In the genomic region with DNA sequence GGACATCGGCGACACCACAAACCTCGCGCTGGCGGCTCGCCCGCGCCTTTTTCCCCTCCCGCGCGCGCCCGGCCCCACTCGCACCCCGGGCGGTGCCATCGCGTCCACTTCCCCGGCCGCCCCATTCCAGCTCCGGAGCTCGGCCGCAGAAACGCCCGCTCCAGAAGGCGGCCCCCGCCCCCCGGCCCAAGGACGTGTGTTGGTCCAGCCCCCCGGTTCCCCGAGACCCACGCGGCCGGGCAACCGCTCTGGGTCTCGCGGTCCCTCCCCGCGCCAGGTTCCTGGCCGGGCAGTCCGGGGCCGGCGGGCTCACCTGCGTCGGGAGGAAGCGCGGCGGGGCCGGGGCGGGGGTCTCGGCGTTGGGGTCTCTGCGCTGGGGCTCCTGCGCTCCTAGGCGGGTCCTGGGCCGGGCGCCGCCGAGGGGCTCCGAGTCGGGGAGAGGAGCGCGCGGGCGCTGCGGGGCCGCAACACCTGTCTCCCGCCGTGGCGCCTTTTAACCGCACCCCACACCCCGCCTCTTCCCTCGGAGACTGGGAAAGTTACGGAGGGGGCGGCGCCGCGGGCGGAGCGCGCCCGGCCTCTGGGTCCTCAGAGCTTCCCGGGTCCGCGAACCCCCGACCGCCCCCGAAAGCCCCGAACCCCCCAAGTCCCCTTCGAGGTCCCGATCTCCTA, we compare ENCODE assay signal across 8 cellular contexts. TPM values are rescaled to one million over a fixed set of nuclear protein-coding genes. Genes with fewer than 3 reads are reported as not detected.
DNase-seq lines count a peak whose midpoint lies in the region; ATAC-seq, FAIRE-seq and TF ChIP-seq lines count a peak whose summit lies in the region.

A gene (minus strand): TSS at position 469 of the 672 bp plus-strand sequence. CDS start 3,357 bp downstream, outside the sequence.

- H3K27me3 ChIP-seq in HepG2 (ENCODE audit: control insufficient read depth in 1 of 2, insufficient read depth in 2 of 2, low read length in 2 of 2) (peaks cover 4 to 61% of the 10 kb centered on the region in 2 experiments), thyroid gland (no peaks in the 10 kb centered on the region)

- in situ Hi-C loops in astrocyte of the cerebellum (cut with HindIII; ENCODE audit: low sequenced_read_pairs) = loop anchor here (25.0 kb wide), 2 partner anchors 520 to 645 kb away; a partner anchor contains a TSS
- in situ Hi-C loops in HepG2 (cut with HindIII; ENCODE audit: extremely low pct_ligation_motif_present, low pct_unique_long_range_greater_than_20kb) = loop anchor here (10.0 kb wide), 1 partner anchor 102 kb away; no protein-coding TSS in a partner anchor

- POLR2A ChIA-PET in activated CD8-positive, alpha-beta memory T cell treated with anti-CD3 and anti-CD28 coated beads for 36 hours (lab: Charles Lee) = no interaction called here
- POLR2A ChIA-PET in HepG2 (lab: Yijun Ruan, JAX) = no interaction called here

- no peak for TF ChIP-seq POLR2A in HepG2 (IDR thresholded peaks at IDR 0.05; ENCODE audit: insufficient read depth in 1 of 2, low read depth in 2 of 2, low read length in 2 of 2)
- TF ChIP-seq POLR2A in thyroid gland (IDR thresholded peaks at IDR 0.05) = peak in 1 of 2 donors; percentile 12

- TF ChIP-seq CTCF in astrocyte of the cerebellum (IDR thresholded peaks at IDR 0.05; ENCODE audit: low read depth, low read length, missing control alignments) (no peak), HepG2 (CRISPR knock-in tag; IDR thresholded peaks at IDR 0.05) (no peak), thyroid gland (IDR thresholded peaks at IDR 0.05) (no peak)

- H3K4me1 ChIP-seq in HepG2 (ENCODE audit: insufficient read depth, low read length) (peaks cover 36% of the 10 kb centered on the region), thyroid gland (peaks cover 5 to 22% of the 10 kb centered on the region in 2 donors)

- no peaks in the 10 kb centered on the region; the same call in 1 of the 2 replicates for H4K20me1 ChIP-seq in HepG2 (ENCODE audit: insufficient read depth, low read length)

- 1% methylated on average over 16 of the region's 91 CpGs for WGBS in HepG2 (ENCODE audit: low lambda C conversion rate)
- 0% methylated on average over 24 of the region's 91 CpGs; no CpG with 5 or more reads in 1 of the 2 donors for WGBS in thyroid gland, 2 donors

- intact Hi-C loops in HepG2 (cut with micrococcal nuclease; ENCODE audit: unreplicated experiment) = no loop called here
- intact Hi-C loops in thyroid gland (cut with DNase I) = loop anchor here (5.0 kb wide), 1 partner anchor 290 kb away; no protein-coding TSS in a partner anchor

- H3K36me3 ChIP-seq in HepG2 (replicated peaks in 1 of 2; ENCODE audit: control insufficient read depth in 1 of 2, insufficient read depth in 2 of 2, low read length in 2 of 2) (no peaks in the 10 kb centered on the region), thyroid gland (no peaks in the 10 kb centered on the region)

- FAIRE-seq in HepG2 (lab: Jason Lieb, UNC) = no peak

- H3K27ac ChIP-seq in HepG2 (ENCODE audit: extremely low read length, insufficient read depth, low read length) (no peak within 1 kb of the TSS), thyroid gland (no peak within 1 kb of the TSS)

- CTCF ChIA-PET in activated CD8-positive, alpha-beta memory T cell treated with anti-CD3 and anti-CD28 coated beads for 36 hours (lab: Charles Lee) = interaction anchor here (1.0 kb wide), 1 partner anchor 221 kb away, joined by 3 read pairs; no protein-coding TSS in a partner anchor
- CTCF ChIA-PET in HepG2 (lab: Yijun Ruan, JAX; ENCODE audit: low intra/inter-chr PET ratio, low total read pairs) = no interaction called here

- BruUV-seq in HepG2 (replicated peaks; lab: Mats Ljungman, UMichigan) = no TSS peak

- TF ChIP-seq EP300 in HepG2 (IDR thresholded peaks at IDR 0.05; ENCODE audit: low read depth in 2 of 2, low read length in 2 of 2) = no peak
- TF ChIP-seq EP300 in HepG2 (CRISPR knock-in tag; IDR thresholded peaks at IDR 0.05; ENCODE audit: borderline replicate concordance) = no peak

- ATAC-seq in HepG2 = peak; percentile 12; the same call in 2 of the 3 replicates
- ATAC-seq in HG02973 (IDR thresholded peaks at IDR 0.05; ENCODE audit: unreplicated experiment) = no peak

- no peak for DNase-seq in activated CD8-positive, alpha-beta memory T cell treated with anti-CD3 and anti-CD28 coated beads, Interleukin-2, amount 50 U/mL, for 48 hours
- DNase-seq in astrocyte of the cerebellum (ENCODE audit: low read depth) = no peak
- no peak for DNase-seq in HepG2 (ENCODE audit: low spot score)
- DNase-seq in thyroid gland = peak; percentile 30 to 31
- no peak for DNase-seq in GF-D8 (lab: John Stamatoyannopoulos, UW)
- DNase-seq in activated CD4-positive, alpha-beta T cell treated with anti-CD3 and anti-CD28 coated beads, Interleukin-2, amount 50 U/mL, for 1 hour = no peak

- no peak within 1 kb of the TSS for H2AFZ ChIP-seq in HepG2 (ENCODE audit: low read length)

- 0 out of 2 replicates have a peak within 1 kb of the TSS, but pooled peaks have one; percentile 10 for H3K9ac ChIP-seq in HepG2 (ENCODE audit: insufficient read depth, low read depth, low read length)

- H3K79me2 ChIP-seq in HepG2 (ENCODE audit: insufficient read depth, low read length) = no peaks in the 10 kb centered on the region

- no peak for TF ChIP-seq RAD21 in HepG2 (CRISPR knock-in tag; IDR thresholded peaks at IDR 0.05)

- no peaks in the 10 kb centered on the region for H3K9me3 ChIP-seq in HepG2 (ENCODE audit: low read length)
- no peaks in the 10 kb centered on the region for H3K9me3 ChIP-seq in thyroid gland

- H3K4me3 ChIP-seq in astrocyte of the cerebellum (ENCODE audit: low read depth, low read length) = peak within 1 kb of the TSS; percentile 42
- peak within 1 kb of the TSS; percentile 49 to 70 (median 60) for H3K4me3 ChIP-seq in HepG2 (replicated peaks in 1 of 3; ENCODE audit: insufficient read depth in 1 of 3, low read depth in 2 of 3, low read length in 3 of 3)
- H3K4me3 ChIP-seq in thyroid gland (replicated peaks in 1 of 3) = peak within 1 kb of the TSS; percentile 40 to 90 (median 64)

- peak within 1 kb of the TSS; percentile 79 for H3K4me2 ChIP-seq in HepG2 (ENCODE audit: low read depth, low read length)

TF ChIP-seq in HepG2, 621 proteins besides CTCF, POLR2A, EP300 and RAD21 (continues in another document):
- 0 out of 2 replicates have a peak, but pooled peaks have one; percentile 2 for TF ChIP-seq ISL2 (CRISPR knock-in tag; IDR thresholded peaks at IDR 0.05)
- TF ChIP-seq ZSCAN12 (CRISPR knock-in tag; IDR thresholded peaks at IDR 0.05) = 0 out of 2 replicates have a peak, but pooled peaks have one; percentile 8
- TF ChIP-seq HDAC1 (CRISPR knock-in tag; IDR thresholded peaks at IDR 0.05) = 0 out of 2 replicates have a peak, but pooled peaks have one; percentile 13
- 0 out of 2 replicates have a peak, but pooled peaks have one; percentile 7 for TF ChIP-seq PHF8 (CRISPR knock-in tag; IDR thresholded peaks at IDR 0.05)
- peak; percentile 66 for TF ChIP-seq HNRNPLL (IDR thresholded peaks at IDR 0.05; ENCODE audit: low read depth, low read length, poor library complexity, severe bottlenecking)
- TF ChIP-seq, protein P1, sequence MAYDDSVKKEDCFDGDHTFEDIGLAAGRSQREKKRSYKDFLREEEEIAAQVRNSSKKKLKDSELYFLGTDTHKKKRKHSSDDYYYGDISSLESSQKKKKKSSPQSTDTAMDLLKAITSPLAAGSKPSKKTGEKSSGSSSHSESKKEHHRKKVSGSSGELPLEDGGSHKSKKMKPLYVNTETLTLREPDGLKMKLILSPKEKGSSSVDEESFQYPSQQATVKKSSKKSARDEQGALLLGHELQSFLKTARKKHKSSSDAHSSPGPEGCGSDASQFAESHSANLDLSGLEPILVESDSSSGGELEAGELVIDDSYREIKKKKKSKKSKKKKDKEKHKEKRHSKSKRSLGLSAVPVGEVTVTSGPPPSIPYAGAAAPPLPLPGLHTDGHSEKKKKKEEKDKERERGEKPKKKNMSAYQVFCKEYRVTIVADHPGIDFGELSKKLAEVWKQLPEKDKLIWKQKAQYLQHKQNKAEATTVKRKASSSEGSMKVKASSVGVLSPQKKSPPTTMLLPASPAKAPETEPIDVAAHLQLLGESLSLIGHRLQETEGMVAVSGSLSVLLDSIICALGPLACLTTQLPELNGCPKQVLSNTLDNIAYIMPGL (CRISPR knock-in tag; IDR thresholded peaks at IDR 0.05; ENCODE audit: borderline replicate concordance in 1 of 2, low read depth in 1 of 2) = 0 out of 4 replicates have a peak, but pooled peaks of 1 of the 2 experiments have one; percentile 2
- TF ChIP-seq ZNF841 (CRISPR knock-in tag; IDR thresholded peaks at IDR 0.05; ENCODE audit: borderline replicate concordance) = no peak

RNA-seq across cellular contexts. Expression of the gene that starts here (rescaled TPM):
- total RNA-seq in activated CD8-positive, alpha-beta memory T cell treated with anti-CD3 and anti-CD28 coated beads for 36 hours = 10 to 100 TPM; 16.6 to 17.0 TPM
- 0.18 TPM in 1 of 2 replicates, not detected in the other for total RNA-seq in HepG2 (2016; rRNA removed; fragmentation: Illumina TruSeq; extraction: Trizol)
- total RNA-seq in HepG2 (2016; cell fraction: cytosol; rRNA removed; fragmentation: Illumina TruSeq; extraction: Trizol; ENCODE audit: low read depth) = not detected in 2 replicates
- 0.19 TPM in 1 of 2 replicates, not detected in the other for total RNA-seq in HepG2 (2016; cell fraction: insoluble cytoplasmic fraction; rRNA removed; fragmentation: Illumina TruSeq; extraction: Trizol)
- 0.07 TPM in 1 of 2 replicates, not detected in the other for total RNA-seq in HepG2 (2016; cell fraction: membrane; rRNA removed; fragmentation: Illumina TruSeq; extraction: Trizol)
- 0.16 TPM in 1 of 2 replicates, not detected in the other for total RNA-seq in HepG2 (2016; cell fraction: nucleus; rRNA removed; fragmentation: Illumina TruSeq; extraction: Trizol)
- polyA plus RNA-seq in HepG2 (2011; rRNA removed) = 0.08 and 0.15 TPM in 2 replicates
- 0.09 and 0.15 TPM in 2 replicates for polyA plus RNA-seq in HepG2 (2011; cell fraction: cytosol; rRNA removed)
- polyA plus RNA-seq in HepG2 (2011; cell fraction: nucleus; rRNA removed) = not detected in 2 replicates
- 0.08 and 0.20 TPM in 2 replicates for polyA plus RNA-seq in HepG2 (2012)
- polyA plus RNA-seq in HepG2 (2016; cell fraction: cytosol; fragmentation: Illumina TruSeq; extraction: Trizol; ENCODE audit: low read depth) = 0.09 TPM in 1 of 2 replicates, not detected in the other
- 0.13 and 0.16 TPM in 2 replicates for polyA plus RNA-seq in HepG2 (2016; cell fraction: insoluble cytoplasmic fraction; fragmentation: Illumina TruSeq; extraction: Trizol; ENCODE audit: low read depth)
- 0.12 and 0.13 TPM in 2 replicates for polyA plus RNA-seq in HepG2 (2016; cell fraction: membrane; fragmentation: Illumina TruSeq; extraction: Trizol; ENCODE audit: low read depth)
- 0.21 and 0.39 TPM in 2 replicates for polyA plus RNA-seq in HepG2 (2016; cell fraction: nucleus; fragmentation: Illumina TruSeq; extraction: Trizol; ENCODE audit: insufficient read depth, low read depth)
- polyA minus RNA-seq in HepG2 (2011; rRNA and poly(A)+ RNA removed; ENCODE audit: low replicate concordance) = 0.14 and 0.44 TPM in 2 replicates
- not detected in 2 replicates for polyA minus RNA-seq in HepG2 (2011; cell fraction: cytosol; rRNA and poly(A)+ RNA removed)
- polyA minus RNA-seq in HepG2 (2011; cell fraction: nucleus; rRNA and poly(A)+ RNA removed) = not detected in 2 replicates
- total RNA-seq in thyroid gland = 1 to 10 TPM in 2 of 4 donors, under 1 TPM in 2; 0.46 to 3.1 (median 1.4) TPM

Comparison
In these comparisons a context has a peak if more than half of its experiments do, and no peak if none do; other contexts are left out.
1. RNA of the gene that starts here (total RNA-seq): 16.6 to 17.0 TPM in activated CD8-positive, alpha-beta memory T cell treated with anti-CD3 and anti-CD28 coated beads for 36 hours; 0.46 to 3.1 TPM in thyroid gland and 0.07 to 0.19 TPM in HepG2; every median in the first group is over 4 times any median in the second.
2. Peak in ATAC-seq, H3K4me3 ChIP-seq, H3K9ac ChIP-seq and H3K4me2 ChIP-seq in HepG2; RNA of the gene not detected or under 1 TPM.
3. DNase-seq: peak in thyroid gland (2 of 2); none in activated CD8-positive, alpha-beta memory T cell treated with anti-CD3 and anti-CD28 coated beads, Interleukin-2, amount 50 U/mL, for 48 hours (single experiment), astrocyte of the cerebellum (single experiment), HepG2 (single experiment), GF-D8 (single experiment) and activated CD4-positive, alpha-beta T cell treated with anti-CD3 and anti-CD28 coated beads, Interleukin-2, amount 50 U/mL, for 1 hour (single experiment).
4. Peak in every context shown above with its lines, with median percentiles within 50 percentile points of each other: H3K4me3 ChIP-seq.